9 cellular contexts compared by ENCODE assay signal in the genomic region with DNA sequence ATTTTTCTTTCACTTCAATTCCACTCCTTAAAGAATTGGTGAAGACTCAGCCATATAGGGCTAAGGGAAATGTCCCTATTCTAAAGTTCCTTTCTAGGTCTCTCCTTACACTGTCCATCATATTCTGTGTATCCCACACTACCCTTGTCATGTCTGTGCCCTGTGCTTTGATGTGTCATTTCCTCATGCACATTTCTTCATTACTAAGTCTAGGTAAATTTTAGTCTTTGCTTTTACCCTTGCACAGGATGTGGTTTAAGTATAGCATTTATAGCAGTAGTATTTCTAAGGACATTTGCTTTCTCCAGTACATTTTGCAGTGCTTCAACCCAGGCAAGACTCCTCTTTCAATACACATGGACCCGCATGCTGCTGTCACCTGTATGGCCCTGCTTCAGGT.
DNase-seq lines count a peak whose midpoint lies in the region; ATAC-seq and TF ChIP-seq lines count a peak whose summit lies in the region.
"Had no signal": no experiment of that assay in that cellular context is flagged by ENCODE, and none has a peak within 500 bp of the region (broad histone marks: within the 10 kb centered on the region; RNA-seq: fewer than 3 reads in every experiment).

No MANE protein-coding gene starts in this region.

- peak overlapping the region; percentile 36 for H3K4me3 Mint-ChIP-seq in activated T-cell treated with anti-CD3 and anti-CD28 coated beads, Interleukin-2, amount 50 U/mL, for 4 hours

- DNase-seq in GM10266 (ENCODE audit: extremely low spot score) (peak; percentile 9), NCI-H1930 (lab: John Stamatoyannopoulos, UW) (no peak), D341Med (ENCODE audit: low spot score) (no peak), 8988T (no peak), NCI-H2107 (lab: John Stamatoyannopoulos, UW) (no peak)
- no peak for DNase-seq in activated T-cell treated with anti-CD3 and anti-CD28 coated beads, Interleukin-2, amount 50 U/mL, for 4 hours
- DNase-seq: NCI-H1105 had no signal

- no peak for TF ChIP-seq CTCF in GM10266 (IDR thresholded peaks at IDR 0.05; ENCODE audit: control insufficient read depth, insufficient read depth, low read depth, missing control alignments)

- no peaks in the 10 kb centered on the region for H3K27me3 Mint-ChIP-seq in activated T-cell treated with anti-CD3 and anti-CD28 coated beads, Interleukin-2, amount 50 U/mL, for 4 hours (ENCODE audit: low read depth)

- H3K4me1 Mint-ChIP-seq in activated T-cell treated with anti-CD3 and anti-CD28 coated beads, Interleukin-2, amount 50 U/mL, for 4 hours (ENCODE audit: low read depth), result peaks cover 33% of the 10 kb centered on the region

- H3K36me3 Mint-ChIP-seq in activated T-cell treated with anti-CD3 and anti-CD28 coated beads, Interleukin-2, amount 50 U/mL, for 4 hours (ENCODE audit: insufficient read depth), result no peaks in the 10 kb centered on the region

- no peaks in the 10 kb centered on the region for H3K9me3 Mint-ChIP-seq in activated T-cell treated with anti-CD3 and anti-CD28 coated beads, Interleukin-2, amount 50 U/mL, for 4 hours

- ATAC-seq in GM19467 (IDR thresholded peaks at IDR 0.05; ENCODE audit: unreplicated experiment) (peak; percentile 90), HG03159 (IDR thresholded peaks at IDR 0.05; ENCODE audit: unreplicated experiment) (peak; percentile 97)
- peak; percentile 97 to 98 for ATAC-seq in activated T-cell treated with anti-CD3 and anti-CD28 coated beads, Interleukin-2, amount 50 U/mL, for 4 hours
